Comparison of ENCODE assay signal across 26 cellular contexts in genomic region chr11:64436025-64436424, GRCh38.
DNase-seq lines count a peak whose midpoint lies in the region; ATAC-seq, FAIRE-seq and TF ChIP-seq lines count a peak whose summit lies in the region.
"Had no signal": no experiment of that assay in that cellular context is flagged by ENCODE, and none has a peak within 500 bp of the region (broad histone marks: within the 10 kb centered on the region; RNA-seq: fewer than 3 reads in every experiment).

No MANE protein-coding gene starts in this region.

- no peak for TF ChIP-seq CTCF in bronchial epithelial cell (IDR thresholded peaks at IDR 0.05; ENCODE audit: insufficient read depth, low read length, severe bottlenecking)
- TF ChIP-seq CTCF in lower lobe of right lung (IDR thresholded peaks at IDR 0.05): no peak
- no peak for TF ChIP-seq CTCF in upper lobe of right lung (IDR thresholded peaks at IDR 0.05)

- H3K9me3 ChIP-seq in lower lobe of right lung (no peaks in the 10 kb centered on the region), upper lobe of right lung (no peaks in the 10 kb centered on the region)
- H3K9me3 ChIP-seq: adrenal gland, SJCRH30 had no signal

- peaks cover 11% of the 10 kb centered on the region for H3K27me3 ChIP-seq in bronchial epithelial cell (ENCODE audit: control insufficient read depth, insufficient read depth, low read length)
- peaks cover 37% of the 10 kb centered on the region for H3K27me3 ChIP-seq in lower lobe of right lung (ENCODE audit: low read depth)
- H3K27me3 ChIP-seq in upper lobe of right lung: peaks cover 4% of the 10 kb centered on the region
- H3K27me3 ChIP-seq: cardiac muscle cell, SJCRH30 had no signal

- H3K4me3 ChIP-seq in bronchial epithelial cell (ENCODE audit: low read depth, low read length) (no peak overlapping the region), lower lobe of right lung (no peak overlapping the region), upper lobe of right lung (no peak overlapping the region)
- H3K4me3 ChIP-seq: adrenal gland, cardiac muscle cell, GM23338, psoas muscle, SJCRH30 had no signal

- ATAC-seq in lower lobe of right lung (no peak), HG02588 (IDR thresholded peaks at IDR 0.05; ENCODE audit: unreplicated experiment) (no peak), upper lobe of right lung (no peak)
- ATAC-seq: CD8-positive, alpha-beta T cell; GM23338; psoas muscle had no signal

- intact Hi-C loops in lower lobe of right lung (cut with DNase I) (no loop called here), upper lobe of right lung (cut with DNase I) (no loop called here)

- H3K27ac ChIP-seq in lower lobe of right lung (no peak overlapping the region), upper lobe of right lung (no peak overlapping the region)
- H3K27ac ChIP-seq: adrenal gland, cardiac muscle cell, psoas muscle, SJCRH30 had no signal

- peak; percentile 79 for FAIRE-seq in bronchial epithelial cell (lab: Jason Lieb, UNC)
- FAIRE-seq: frontal cortex, GM12892, GM19239, HTR-8/SVneo, islet of Langerhans, TTC549 had no signal

- DNase-seq in Daoy (ENCODE audit: low read depth) (peak; percentile 31), NCI-H2196 (lab: John Stamatoyannopoulos, UW; ENCODE audit: unreplicated experiment) (peak; percentile 71), bronchial epithelial cell (ENCODE audit: low read depth) (peak; percentile 11), lower lobe of right lung (peak; percentile 7), epidermal melanocyte (ENCODE audit: insufficient read length, low spot score) (no peak), upper lobe of right lung (no peak)
- DNase-seq: activated T-cell treated with anti-CD3 and anti-CD28 coated beads, Interleukin-2, amount 50 U/mL, for 1 hour; adrenal gland; CD8-positive, alpha-beta T cell; DND-41; erythroblast; hypothalamus; Kasumi-1; NCI-H1092; SJCRH30; T-helper 1 cell had no signal

- H3K4me1 ChIP-seq in lower lobe of right lung (no peaks in the 10 kb centered on the region), upper lobe of right lung (no peaks in the 10 kb centered on the region)
- H3K4me1 ChIP-seq: adrenal gland, psoas muscle had no signal

- H3K36me3 ChIP-seq in bronchial epithelial cell (ENCODE audit: control insufficient read depth, insufficient read depth, low read length) (no peaks in the 10 kb centered on the region), lower lobe of right lung (no peaks in the 10 kb centered on the region), upper lobe of right lung (no peaks in the 10 kb centered on the region)
- H3K36me3 ChIP-seq: adrenal gland, cardiac muscle cell, SJCRH30 had no signal

Comparison
In these comparisons a context has a peak if more than half of its experiments do, and no peak if none do; other contexts are left out.
1. DNase-seq: peak in Daoy (single experiment), NCI-H2196 (single experiment), bronchial epithelial cell (single experiment) and lower lobe of right lung (single experiment); none in epidermal melanocyte (single experiment) and upper lobe of right lung (single experiment).